In the genomic region with DNA sequence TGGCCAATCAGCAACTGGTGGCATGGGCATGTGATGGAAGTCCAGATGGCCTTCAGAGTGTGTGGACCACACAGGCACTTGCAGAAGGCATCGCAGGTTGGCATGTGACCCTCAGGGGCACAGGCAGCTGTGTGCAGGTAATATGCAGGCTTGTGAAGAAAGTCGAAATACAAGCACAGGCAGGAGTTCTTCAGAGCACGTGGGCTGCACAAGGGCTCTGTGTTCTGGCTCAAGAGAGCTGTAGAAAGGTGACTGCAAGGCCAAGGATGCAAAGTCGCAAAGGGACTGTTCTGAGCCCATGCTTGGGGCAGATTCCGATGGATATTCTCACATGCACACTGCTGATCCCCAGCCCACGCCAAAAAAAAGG, we compare ENCODE assay signal across 2 cellular contexts.
TF ChIP-seq lines count a peak whose summit lies in the region.

No MANE protein-coding gene starts in this region.

TF ChIP-seq in IMR-90, 13 proteins besides CTCF, POLR2A, EP300 and RAD21:
- TF ChIP-seq, protein P1, sequence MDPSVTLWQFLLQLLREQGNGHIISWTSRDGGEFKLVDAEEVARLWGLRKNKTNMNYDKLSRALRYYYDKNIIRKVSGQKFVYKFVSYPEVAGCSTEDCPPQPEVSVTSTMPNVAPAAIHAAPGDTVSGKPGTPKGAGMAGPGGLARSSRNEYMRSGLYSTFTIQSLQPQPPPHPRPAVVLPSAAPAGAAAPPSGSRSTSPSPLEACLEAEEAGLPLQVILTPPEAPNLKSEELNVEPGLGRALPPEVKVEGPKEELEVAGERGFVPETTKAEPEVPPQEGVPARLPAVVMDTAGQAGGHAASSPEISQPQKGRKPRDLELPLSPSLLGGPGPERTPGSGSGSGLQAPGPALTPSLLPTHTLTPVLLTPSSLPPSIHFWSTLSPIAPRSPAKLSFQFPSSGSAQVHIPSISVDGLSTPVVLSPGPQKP (IDR thresholded peaks at IDR 0.05; ENCODE audit: borderline replicate concordance, low read depth, low read length) = no peak
- TF ChIP-seq CHD1 (IDR thresholded peaks at IDR 0.05; ENCODE audit: low read depth, low read length) (no peak), BHLHE40 (IDR thresholded peaks at IDR 0.05; ENCODE audit: low read depth, low read length) (no peak), RFX5 (IDR thresholded peaks at IDR 0.05; ENCODE audit: low read depth, low read length) (no peak), MXI1 (IDR thresholded peaks at IDR 0.05; ENCODE audit: borderline replicate concordance, low read depth, low read length) (no peak), RCOR1 (IDR thresholded peaks at IDR 0.05; ENCODE audit: insufficient replicate concordance, low read length) (no peak), MAFK (IDR thresholded peaks at IDR 0.05; ENCODE audit: low read depth, low read length) (no peak), MAZ (IDR thresholded peaks at IDR 0.05; ENCODE audit: borderline replicate concordance, low read depth, low read length) (no peak), NFE2L2 (IDR thresholded peaks at IDR 0.05; ENCODE audit: low read depth, low read length) (no peak), SMC3 (IDR thresholded peaks at IDR 0.05; ENCODE audit: low read depth, low read length) (no peak), CEBPB (IDR thresholded peaks at IDR 0.05; ENCODE audit: low read depth, low read length) (no peak), FOS (IDR thresholded peaks at IDR 0.05; ENCODE audit: low read depth, low read length) (no peak)
- TF ChIP-seq, protein P2, sequence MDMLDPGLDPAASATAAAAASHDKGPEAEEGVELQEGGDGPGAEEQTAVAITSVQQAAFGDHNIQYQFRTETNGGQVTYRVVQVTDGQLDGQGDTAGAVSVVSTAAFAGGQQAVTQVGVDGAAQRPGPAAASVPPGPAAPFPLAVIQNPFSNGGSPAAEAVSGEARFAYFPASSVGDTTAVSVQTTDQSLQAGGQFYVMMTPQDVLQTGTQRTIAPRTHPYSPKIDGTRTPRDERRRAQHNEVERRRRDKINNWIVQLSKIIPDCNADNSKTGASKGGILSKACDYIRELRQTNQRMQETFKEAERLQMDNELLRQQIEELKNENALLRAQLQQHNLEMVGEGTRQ (IDR thresholded peaks at IDR 0.05; ENCODE audit: low read depth, low read length) = no peak

TF ChIP-seq in K562, 482 proteins besides CTCF, POLR2A, EP300 and RAD21 (continues in another document):
- TF ChIP-seq TCF3 (CRISPR knock-in tag; IDR thresholded peaks at IDR 0.05) (no peak), ETV1 (tag; conservative IDR thresholded peaks at IDR 0.05; ENCODE audit: low read depth) (0 out of 2 replicates have a peak, but pooled peaks have one; percentile 27), ZNF644 (tag; IDR thresholded peaks at IDR 0.05; ENCODE audit: low read depth) (no peak), ZNF324 (CRISPR knock-in tag; IDR thresholded peaks at IDR 0.05) (0 out of 2 replicates have a peak, but pooled peaks have one; percentile 45), CAMTA2 (CRISPR knock-in tag; conservative IDR thresholded peaks at IDR 0.05) (no peak), ZNF184 (CRISPR knock-in tag; IDR thresholded peaks at IDR 0.05) (no peak), HDAC8 (tag; IDR thresholded peaks at IDR 0.05) (no peak), ZBTB7A (IDR thresholded peaks at IDR 0.05; ENCODE audit: borderline replicate concordance, control insufficient read depth, low read depth, low read length) (no peak), LARP7 (IDR thresholded peaks at IDR 0.05) (no peak), MYC (IDR thresholded peaks at IDR 0.05; ENCODE audit: low read depth, low read length) (peak; percentile 41; the same call in 1 of the 2 replicates), MYC (CRISPR knock-in tag; IDR thresholded peaks at IDR 0.05; ENCODE audit: borderline replicate concordance, low read depth) (no peak), TBL1XR1 (IDR thresholded peaks at IDR 0.05; ENCODE audit: low read length in 2 of 2) (no peak), MED1 (CRISPR knock-in tag; IDR thresholded peaks at IDR 0.05; ENCODE audit: borderline replicate concordance) (no peak), CBFA2T3 (IDR thresholded peaks at IDR 0.05) (no peak; the same call in 1 of the 2 replicates), ZNF589 (CRISPR knock-in tag; IDR thresholded peaks at IDR 0.05; ENCODE audit: low read depth) (no peak), BHLHE40 (IDR thresholded peaks at IDR 0.05; ENCODE audit: low read length) (peak; percentile 4; the same call in 1 of the 2 replicates), SNIP1 (IDR thresholded peaks at IDR 0.05; ENCODE audit: low read depth) (no peak), ZBTB17 (CRISPR knock-in tag; IDR thresholded peaks at IDR 0.05) (no peak), ELF2 (CRISPR knock-in tag; IDR thresholded peaks at IDR 0.05) (no peak), ZNF316 (IDR thresholded peaks at IDR 0.05) (no peak), TEAD2 (tag; IDR thresholded peaks at IDR 0.05) (no peak)
- TF ChIP-seq, protein P3, sequence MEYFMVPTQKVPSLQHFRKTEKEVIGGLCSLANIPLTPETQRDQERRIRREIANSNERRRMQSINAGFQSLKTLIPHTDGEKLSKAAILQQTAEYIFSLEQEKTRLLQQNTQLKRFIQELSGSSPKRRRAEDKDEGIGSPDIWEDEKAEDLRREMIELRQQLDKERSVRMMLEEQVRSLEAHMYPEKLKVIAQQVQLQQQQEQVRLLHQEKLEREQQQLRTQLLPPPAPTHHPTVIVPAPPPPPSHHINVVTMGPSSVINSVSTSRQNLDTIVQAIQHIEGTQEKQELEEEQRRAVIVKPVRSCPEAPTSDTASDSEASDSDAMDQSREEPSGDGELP (CRISPR knock-in tag; IDR thresholded peaks at IDR 0.05; ENCODE audit: borderline replicate concordance) = no peak
- TF ChIP-seq, protein P4, sequence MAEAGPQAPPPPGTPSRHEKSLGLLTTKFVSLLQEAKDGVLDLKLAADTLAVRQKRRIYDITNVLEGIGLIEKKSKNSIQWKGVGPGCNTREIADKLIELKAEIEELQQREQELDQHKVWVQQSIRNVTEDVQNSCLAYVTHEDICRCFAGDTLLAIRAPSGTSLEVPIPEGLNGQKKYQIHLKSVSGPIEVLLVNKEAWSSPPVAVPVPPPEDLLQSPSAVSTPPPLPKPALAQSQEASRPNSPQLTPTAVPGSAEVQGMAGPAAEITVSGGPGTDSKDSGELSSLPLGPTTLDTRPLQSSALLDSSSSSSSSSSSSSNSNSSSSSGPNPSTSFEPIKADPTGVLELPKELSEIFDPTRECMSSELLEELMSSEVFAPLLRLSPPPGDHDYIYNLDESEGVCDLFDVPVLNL (CRISPR knock-in tag; IDR thresholded peaks at IDR 0.05; ENCODE audit: low read depth) = 0 out of 2 replicates have a peak, but pooled peaks have one; percentile 12
- TF ChIP-seq, protein P5, sequence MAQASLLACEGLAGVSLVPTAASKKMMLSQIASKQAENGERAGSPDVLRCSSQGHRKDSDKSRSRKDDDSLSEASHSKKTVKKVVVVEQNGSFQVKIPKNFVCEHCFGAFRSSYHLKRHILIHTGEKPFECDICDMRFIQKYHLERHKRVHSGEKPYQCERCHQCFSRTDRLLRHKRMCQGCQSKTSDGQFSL (CRISPR knock-in tag; IDR thresholded peaks at IDR 0.05) = no peak
- TF ChIP-seq, protein P5 (tag; IDR thresholded peaks at IDR 0.05) = no peak
- TF ChIP-seq, protein P6, sequence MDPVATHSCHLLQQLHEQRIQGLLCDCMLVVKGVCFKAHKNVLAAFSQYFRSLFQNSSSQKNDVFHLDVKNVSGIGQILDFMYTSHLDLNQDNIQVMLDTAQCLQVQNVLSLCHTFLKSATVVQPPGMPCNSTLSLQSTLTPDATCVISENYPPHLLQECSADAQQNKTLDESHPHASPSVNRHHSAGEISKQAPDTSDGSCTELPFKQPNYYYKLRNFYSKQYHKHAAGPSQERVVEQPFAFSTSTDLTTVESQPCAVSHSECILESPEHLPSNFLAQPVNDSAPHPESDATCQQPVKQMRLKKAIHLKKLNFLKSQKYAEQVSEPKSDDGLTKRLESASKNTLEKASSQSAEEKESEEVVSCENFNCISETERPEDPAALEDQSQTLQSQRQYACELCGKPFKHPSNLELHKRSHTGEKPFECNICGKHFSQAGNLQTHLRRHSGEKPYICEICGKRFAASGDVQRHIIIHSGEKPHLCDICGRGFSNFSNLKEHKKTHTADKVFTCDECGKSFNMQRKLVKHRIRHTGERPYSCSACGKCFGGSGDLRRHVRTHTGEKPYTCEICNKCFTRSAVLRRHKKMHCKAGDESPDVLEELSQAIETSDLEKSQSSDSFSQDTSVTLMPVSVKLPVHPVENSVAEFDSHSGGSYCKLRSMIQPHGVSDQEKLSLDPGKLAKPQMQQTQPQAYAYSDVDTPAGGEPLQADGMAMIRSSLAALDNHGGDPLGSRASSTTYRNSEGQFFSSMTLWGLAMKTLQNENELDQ (CRISPR knock-in tag; IDR thresholded peaks at IDR 0.05; ENCODE audit: borderline replicate concordance) = no peak
- TF ChIP-seq, protein P7, sequence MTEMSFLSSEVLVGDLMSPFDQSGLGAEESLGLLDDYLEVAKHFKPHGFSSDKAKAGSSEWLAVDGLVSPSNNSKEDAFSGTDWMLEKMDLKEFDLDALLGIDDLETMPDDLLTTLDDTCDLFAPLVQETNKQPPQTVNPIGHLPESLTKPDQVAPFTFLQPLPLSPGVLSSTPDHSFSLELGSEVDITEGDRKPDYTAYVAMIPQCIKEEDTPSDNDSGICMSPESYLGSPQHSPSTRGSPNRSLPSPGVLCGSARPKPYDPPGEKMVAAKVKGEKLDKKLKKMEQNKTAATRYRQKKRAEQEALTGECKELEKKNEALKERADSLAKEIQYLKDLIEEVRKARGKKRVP (CRISPR knock-in tag; IDR thresholded peaks at IDR 0.05) = 0 out of 2 replicates have a peak, but pooled peaks have one; percentile 17
- TF ChIP-seq, protein P8, sequence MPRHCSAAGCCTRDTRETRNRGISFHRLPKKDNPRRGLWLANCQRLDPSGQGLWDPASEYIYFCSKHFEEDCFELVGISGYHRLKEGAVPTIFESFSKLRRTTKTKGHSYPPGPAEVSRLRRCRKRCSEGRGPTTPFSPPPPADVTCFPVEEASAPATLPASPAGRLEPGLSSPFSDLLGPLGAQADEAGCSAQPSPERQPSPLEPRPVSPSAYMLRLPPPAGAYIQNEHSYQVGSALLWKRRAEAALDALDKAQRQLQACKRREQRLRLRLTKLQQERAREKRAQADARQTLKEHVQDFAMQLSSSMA (CRISPR knock-in tag; IDR thresholded peaks at IDR 0.05) = no peak
- TF ChIP-seq, protein P9, sequence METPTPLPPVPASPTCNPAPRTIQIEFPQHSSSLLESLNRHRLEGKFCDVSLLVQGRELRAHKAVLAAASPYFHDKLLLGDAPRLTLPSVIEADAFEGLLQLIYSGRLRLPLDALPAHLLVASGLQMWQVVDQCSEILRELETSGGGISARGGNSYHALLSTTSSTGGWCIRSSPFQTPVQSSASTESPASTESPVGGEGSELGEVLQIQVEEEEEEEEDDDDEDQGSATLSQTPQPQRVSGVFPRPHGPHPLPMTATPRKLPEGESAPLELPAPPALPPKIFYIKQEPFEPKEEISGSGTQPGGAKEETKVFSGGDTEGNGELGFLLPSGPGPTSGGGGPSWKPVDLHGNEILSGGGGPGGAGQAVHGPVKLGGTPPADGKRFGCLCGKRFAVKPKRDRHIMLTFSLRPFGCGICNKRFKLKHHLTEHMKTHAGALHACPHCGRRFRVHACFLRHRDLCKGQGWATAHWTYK (CRISPR knock-in tag; IDR thresholded peaks at IDR 0.05) = 0 out of 2 replicates have a peak, but pooled peaks have one; percentile 30
- TF ChIP-seq, protein P10, sequence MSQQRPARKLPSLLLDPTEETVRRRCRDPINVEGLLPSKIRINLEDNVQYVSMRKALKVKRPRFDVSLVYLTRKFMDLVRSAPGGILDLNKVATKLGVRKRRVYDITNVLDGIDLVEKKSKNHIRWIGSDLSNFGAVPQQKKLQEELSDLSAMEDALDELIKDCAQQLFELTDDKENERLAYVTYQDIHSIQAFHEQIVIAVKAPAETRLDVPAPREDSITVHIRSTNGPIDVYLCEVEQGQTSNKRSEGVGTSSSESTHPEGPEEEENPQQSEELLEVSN (IDR thresholded peaks at IDR 0.05; ENCODE audit: borderline replicate concordance in 1 of 2, extremely low read depth in 1 of 2, insufficient read depth in 1 of 2, insufficient read length in 1 of 2, low read depth in 1 of 2, low read length in 1 of 2, poor library complexity in 1 of 2, severe bottlenecking in 1 of 2) = peak; percentile 32 to 40
